ENCODE assay signal across 9 cellular contexts in genomic region chr3:177777699-177778098, GRCh38.
DNase-seq lines count a peak whose midpoint lies in the region; ATAC-seq, FAIRE-seq and TF ChIP-seq lines count a peak whose summit lies in the region.
"Had no signal": no experiment of that assay in that cellular context is flagged by ENCODE, and none has a peak within 500 bp of the region (broad histone marks: within the 10 kb centered on the region; RNA-seq: fewer than 3 reads in every experiment).

No MANE protein-coding gene starts in this region.

- no peak overlapping the region for H3K27ac ChIP-seq in CD4-positive, CD25-positive, alpha-beta regulatory T cell (ENCODE audit: insufficient read depth, low read length, poor library complexity, severe bottlenecking)
- H3K27ac ChIP-seq: SJSA1 had no signal

- POLR2A ChIA-PET in activated CD4-positive, alpha-beta T cell treated with anti-CD3 and anti-CD28 coated beads for 36 hours (lab: Charles Lee) = no interaction called here

- peaks cover 12% of the 10 kb centered on the region for H3K4me1 ChIP-seq in CD4-positive, CD25-positive, alpha-beta regulatory T cell (ENCODE audit: control insufficient read depth, insufficient read depth, low read length, poor library complexity, severe bottlenecking)

- no peaks in the 10 kb centered on the region for H3K9me3 ChIP-seq in CD4-positive, CD25-positive, alpha-beta regulatory T cell (ENCODE audit: control insufficient read depth in 2 of 2, low read length in 2 of 2)
- H3K9me3 ChIP-seq: SJSA1 had no signal

- intact Hi-C loops in activated CD4-positive, alpha-beta T cell treated with anti-CD3 and anti-CD28 coated beads for 36 hours (cut with DNase I, micrococcal nuclease) = loop anchor here in 1 of 2 experiments (2.0 kb wide), 1 partner anchor 727 kb away; no protein-coding TSS in a partner anchor

- H3K4me3 Mint-ChIP-seq in CD4-positive, CD25-positive, alpha-beta regulatory T cell = no peak overlapping the region
- H3K4me3 Mint-ChIP-seq in activated CD4-positive, alpha-beta T cell treated with anti-CD3 and anti-CD28 coated beads for 36 hours = no peak overlapping the region
- no peak overlapping the region for H3K4me3 Mint-ChIP-seq in nephron

- H3K27me3 ChIP-seq in CD4-positive, CD25-positive, alpha-beta regulatory T cell (ENCODE audit: control insufficient read depth, insufficient read depth, low read length) = no peaks in the 10 kb centered on the region
- H3K27me3 ChIP-seq: SJSA1 had no signal

- peak; percentile 25 to 64 for ATAC-seq in CD4-positive, CD25-positive, alpha-beta regulatory T cell (ENCODE audit: low read depth in 2 of 2)
- peak; percentile 81 for ATAC-seq in HG03108 (IDR thresholded peaks at IDR 0.05; ENCODE audit: unreplicated experiment)
- peak; percentile 77 for ATAC-seq in activated CD4-positive, alpha-beta T cell treated with anti-CD3 and anti-CD28 coated beads for 36 hours

- DNase-seq in CD4-positive, CD25-positive, alpha-beta regulatory T cell = peak in 2 of 3 donors; percentile 33 to 63
- DNase-seq in GM19238 (ENCODE audit: insufficient read length, low spot score) = peak; percentile 5
- peak; percentile 55 for DNase-seq in NCI-H2171 treated with DMSO at 0.1 percent for 48 hours (lab: John Stamatoyannopoulos, UW)
- peak; percentile 63 for DNase-seq in activated CD4-positive, alpha-beta T cell treated with anti-CD3 and anti-CD28 coated beads for 36 hours
- peak; percentile 41 to 57 for DNase-seq in erythroblast (lab: John Stamatoyannopoulos, UW)
- peak; percentile 55 for DNase-seq in urothelium cell line (ENCODE audit: low spot score)

- H3K27ac Mint-ChIP-seq in CD4-positive, CD25-positive, alpha-beta regulatory T cell = peak overlapping the region in 2 of 3 donors; percentile 60 to 68
- no peak overlapping the region for H3K27ac Mint-ChIP-seq in activated CD4-positive, alpha-beta T cell treated with anti-CD3 and anti-CD28 coated beads for 36 hours
- peak overlapping the region in 2 of 3 experiments; percentile 18 to 32 for H3K27ac Mint-ChIP-seq in nephron

- peak; percentile 23 to 52 (median 42) for TF ChIP-seq CTCF in nephron (IDR thresholded peaks at IDR 0.05; ENCODE audit: unreplicated experiment in 3 of 3)

- H3K9me3 Mint-ChIP-seq in CD4-positive, CD25-positive, alpha-beta regulatory T cell = no peaks in the 10 kb centered on the region
- no peaks in the 10 kb centered on the region for H3K9me3 Mint-ChIP-seq in activated CD4-positive, alpha-beta T cell treated with anti-CD3 and anti-CD28 coated beads for 36 hours (ENCODE audit: low read depth)
- no peaks in the 10 kb centered on the region for H3K9me3 Mint-ChIP-seq in nephron

- H3K4me3 ChIP-seq in CD4-positive, CD25-positive, alpha-beta regulatory T cell (ENCODE audit: low read depth, low read length) = no peak overlapping the region
- H3K4me3 ChIP-seq: SJSA1 had no signal

- H3K36me3 ChIP-seq in CD4-positive, CD25-positive, alpha-beta regulatory T cell (ENCODE audit: control insufficient read depth, insufficient read depth, low read length) = no peaks in the 10 kb centered on the region
- H3K36me3 ChIP-seq: SJSA1 had no signal

- no peak for FAIRE-seq in urothelium cell line (lab: Jason Lieb, UNC)

- no peaks in the 10 kb centered on the region for H3K36me3 Mint-ChIP-seq in CD4-positive, CD25-positive, alpha-beta regulatory T cell
- H3K36me3 Mint-ChIP-seq in activated CD4-positive, alpha-beta T cell treated with anti-CD3 and anti-CD28 coated beads for 36 hours (ENCODE audit: low read depth) = no peaks in the 10 kb centered on the region
- no peaks in the 10 kb centered on the region for H3K36me3 Mint-ChIP-seq in nephron (ENCODE audit: low read depth)

- H3K27me3 Mint-ChIP-seq in CD4-positive, CD25-positive, alpha-beta regulatory T cell = no peaks in the 10 kb centered on the region
- H3K27me3 Mint-ChIP-seq in activated CD4-positive, alpha-beta T cell treated with anti-CD3 and anti-CD28 coated beads for 36 hours = no peaks in the 10 kb centered on the region
- no peaks in the 10 kb centered on the region for H3K27me3 Mint-ChIP-seq in nephron (ENCODE audit: low read depth)

- no peak for TF ChIP-seq POLR2A in erythroblast (IDR thresholded peaks at IDR 0.05; ENCODE audit: low read length)

- CTCF ChIA-PET in activated CD4-positive, alpha-beta T cell treated with anti-CD3 and anti-CD28 coated beads for 36 hours (lab: Charles Lee) = interaction anchor here (0.6 to 1.4 kb wide), 4 partner anchors 11 to 1515 kb away, joined by 3 to 5 read pairs (median 4); no protein-coding TSS in a partner anchor

- H3K4me1 Mint-ChIP-seq in CD4-positive, CD25-positive, alpha-beta regulatory T cell = peaks cover 12 to 23% (median 17%) of the 10 kb centered on the region in 4 donors
- peaks cover 14% of the 10 kb centered on the region for H3K4me1 Mint-ChIP-seq in activated CD4-positive, alpha-beta T cell treated with anti-CD3 and anti-CD28 coated beads for 36 hours
- peaks cover 60% of the 10 kb centered on the region for H3K4me1 Mint-ChIP-seq in nephron

Comparison
In these comparisons a context has a peak if more than half of its experiments do, and no peak if none do; other contexts are left out.
1. DNase-seq: peak in every context shown above with its lines; median percentile 63 in activated CD4-positive, alpha-beta T cell treated with anti-CD3 and anti-CD28 coated beads for 36 hours; 55 in NCI-H2171 treated with DMSO at 0.1 percent for 48 hours; 55 in urothelium cell line; 49 in erythroblast; 48 in CD4-positive, CD25-positive, alpha-beta regulatory T cell; 5 in GM19238.